ENCODE assay signal across 1 cellular context in the genomic region with DNA sequence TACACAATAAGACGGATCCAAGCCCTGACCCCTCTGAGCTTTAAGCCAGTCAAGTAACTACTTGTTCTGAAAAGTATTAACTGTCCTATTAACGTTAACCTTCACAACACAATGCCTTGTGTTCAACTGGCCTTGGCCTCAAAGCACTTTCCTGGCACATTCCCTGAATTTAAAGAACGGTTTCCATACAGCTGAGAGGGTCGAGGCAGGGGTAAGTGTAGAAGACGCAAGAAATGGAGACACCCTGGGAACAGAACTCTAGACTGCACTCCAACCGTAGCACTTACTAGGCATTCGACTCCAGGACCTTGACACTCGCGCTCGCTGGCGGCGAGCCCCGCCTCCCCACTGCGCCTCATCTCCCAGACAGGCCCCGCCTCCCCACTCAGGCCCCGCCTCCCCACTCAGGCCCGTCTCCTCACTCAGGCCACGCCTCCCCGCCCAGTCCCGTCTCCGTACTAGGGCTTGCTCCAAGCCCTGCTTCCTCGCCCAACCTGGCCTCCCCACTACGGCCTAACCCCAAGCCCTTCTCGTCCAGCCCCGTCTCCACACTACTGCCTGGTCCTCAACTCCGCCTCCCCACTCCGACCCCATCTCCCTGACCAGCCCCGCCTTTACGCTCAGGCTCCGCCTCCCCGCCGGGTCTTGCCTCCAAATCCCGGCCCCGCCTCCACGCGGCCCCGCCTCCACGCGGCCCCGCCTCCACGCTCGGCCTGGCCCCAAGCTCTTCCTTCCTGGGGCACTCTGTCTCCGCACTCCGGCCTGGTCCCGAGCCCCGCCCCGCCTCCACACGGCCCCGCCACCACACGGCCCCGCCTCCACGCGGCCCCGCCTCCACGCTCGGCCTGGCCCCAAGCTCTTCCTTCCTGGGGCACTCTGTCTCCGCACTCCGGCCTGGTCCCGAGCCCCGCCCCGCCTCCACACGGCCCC.
TF ChIP-seq lines count a peak whose summit lies in the region.

No MANE protein-coding gene starts in this region.

TF ChIP-seq in SK-N-SH, 30 proteins besides CTCF, POLR2A, EP300 and RAD21 (continued from another document):
- TF ChIP-seq, protein P1, sequence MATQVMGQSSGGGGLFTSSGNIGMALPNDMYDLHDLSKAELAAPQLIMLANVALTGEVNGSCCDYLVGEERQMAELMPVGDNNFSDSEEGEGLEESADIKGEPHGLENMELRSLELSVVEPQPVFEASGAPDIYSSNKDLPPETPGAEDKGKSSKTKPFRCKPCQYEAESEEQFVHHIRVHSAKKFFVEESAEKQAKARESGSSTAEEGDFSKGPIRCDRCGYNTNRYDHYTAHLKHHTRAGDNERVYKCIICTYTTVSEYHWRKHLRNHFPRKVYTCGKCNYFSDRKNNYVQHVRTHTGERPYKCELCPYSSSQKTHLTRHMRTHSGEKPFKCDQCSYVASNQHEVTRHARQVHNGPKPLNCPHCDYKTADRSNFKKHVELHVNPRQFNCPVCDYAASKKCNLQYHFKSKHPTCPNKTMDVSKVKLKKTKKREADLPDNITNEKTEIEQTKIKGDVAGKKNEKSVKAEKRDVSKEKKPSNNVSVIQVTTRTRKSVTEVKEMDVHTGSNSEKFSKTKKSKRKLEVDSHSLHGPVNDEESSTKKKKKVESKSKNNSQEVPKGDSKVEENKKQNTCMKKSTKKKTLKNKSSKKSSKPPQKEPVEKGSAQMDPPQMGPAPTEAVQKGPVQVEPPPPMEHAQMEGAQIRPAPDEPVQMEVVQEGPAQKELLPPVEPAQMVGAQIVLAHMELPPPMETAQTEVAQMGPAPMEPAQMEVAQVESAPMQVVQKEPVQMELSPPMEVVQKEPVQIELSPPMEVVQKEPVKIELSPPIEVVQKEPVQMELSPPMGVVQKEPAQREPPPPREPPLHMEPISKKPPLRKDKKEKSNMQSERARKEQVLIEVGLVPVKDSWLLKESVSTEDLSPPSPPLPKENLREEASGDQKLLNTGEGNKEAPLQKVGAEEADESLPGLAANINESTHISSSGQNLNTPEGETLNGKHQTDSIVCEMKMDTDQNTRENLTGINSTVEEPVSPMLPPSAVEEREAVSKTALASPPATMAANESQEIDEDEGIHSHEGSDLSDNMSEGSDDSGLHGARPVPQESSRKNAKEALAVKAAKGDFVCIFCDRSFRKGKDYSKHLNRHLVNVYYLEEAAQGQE (IDR thresholded peaks at IDR 0.05; ENCODE audit: low read depth, low read length): no peak
- TF ChIP-seq NRF1 (IDR thresholded peaks at IDR 0.05; ENCODE audit: low read depth, low read length) (peak; percentile 19; the same call in 1 of the 2 replicates), ELF1 (IDR thresholded peaks at IDR 0.05) (no peak), POLR2AphosphoS5 (IDR thresholded peaks at IDR 0.05; ENCODE audit: low read depth, low read length) (no peak), MXI1 (IDR thresholded peaks at IDR 0.05; ENCODE audit: low read depth, low read length) (peak; percentile 44; the same call in 1 of the 2 replicates), GATA2 (CRISPR knock-in tag; IDR thresholded peaks at IDR 0.05) (no peak)
- TF ChIP-seq, protein P2, sequence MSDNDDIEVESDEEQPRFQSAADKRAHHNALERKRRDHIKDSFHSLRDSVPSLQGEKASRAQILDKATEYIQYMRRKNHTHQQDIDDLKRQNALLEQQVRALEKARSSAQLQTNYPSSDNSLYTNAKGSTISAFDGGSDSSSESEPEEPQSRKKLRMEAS (IDR thresholded peaks at IDR 0.05; ENCODE audit: low read depth): 0 out of 2 replicates have a peak, but pooled peaks have one; percentile 8
